ENCODE assay signal across 28 cellular contexts in the genomic region with DNA sequence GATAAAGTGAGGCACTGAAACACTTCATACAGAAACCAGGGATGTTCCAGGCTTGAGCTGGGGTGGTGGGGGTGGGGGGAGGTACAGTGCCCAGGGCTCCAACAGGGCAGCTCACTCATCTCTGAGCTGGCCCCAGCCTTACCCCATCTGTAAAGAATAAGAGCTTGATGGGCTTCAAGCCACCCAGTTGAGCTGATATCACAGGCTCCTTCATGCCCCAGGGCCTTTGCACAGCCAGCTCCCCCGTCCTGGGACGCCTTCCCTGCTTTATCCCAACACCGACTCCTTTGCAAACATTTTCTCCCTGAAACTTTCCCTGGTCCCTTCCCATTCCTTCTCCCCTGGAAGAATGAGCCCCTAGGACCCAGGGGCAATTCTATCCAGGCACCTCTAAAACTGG.
"Had no signal": no experiment of that assay in that cellular context is flagged by ENCODE, and none has a peak within 500 bp of the region (broad histone marks: within the 10 kb centered on the region; RNA-seq: fewer than 3 reads in every experiment).

No MANE protein-coding gene starts in this region.

- FAIRE-seq: endometrium, islet of Langerhans, keratinocyte had no signal

- ATAC-seq: effector memory CD8-positive, alpha-beta T cell; esophagus mucosa; gastrocnemius medialis; heart right ventricle; left cardiac atrium; left lung; left ventricle myocardium superior had no signal

- H3K4me3 ChIP-seq: colonic mucosa, esophagus squamous epithelium, gastrocnemius medialis, heart right ventricle, left lung, lung had no signal

- DNase-seq: colonic mucosa; cortex of kidney; effector CD8-positive, alpha-beta T cell; effector memory CD8-positive, alpha-beta T cell; endodermal cell; erythroblast; esophagus squamous epithelium; foreskin fibroblast; foreskin melanocyte; gastrocnemius medialis; glutamatergic neuron; head of caudate nucleus; heart right ventricle; hippocampal formation; left cardiac atrium; left ventricle myocardium superior; mammary epithelial cell; mesendoderm; midbrain had no signal

- H3K36me3 Mint-ChIP-seq: memory B cell had no signal

- H3K4me1 ChIP-seq: colonic mucosa, left lung had no signal

- H3K4me1 Mint-ChIP-seq: endodermal cell had no signal

- H3K27ac Mint-ChIP-seq: dendritic cell treated with granulocyte-macrophage colony-stimulating factor and Interleukin-4, amounts not matched to agents 40 ng/mL and 50 ng/mL, for 4 days; effector memory CD8-positive, alpha-beta T cell; endodermal cell; memory B cell had no signal

- H3K9me3 ChIP-seq: colonic mucosa, esophagus squamous epithelium, gastrocnemius medialis, heart right ventricle, left lung had no signal

- H3K27me3 ChIP-seq: colonic mucosa, esophagus squamous epithelium, gastrocnemius medialis, heart right ventricle had no signal

- H3K36me3 ChIP-seq: colonic mucosa, esophagus squamous epithelium, gastrocnemius medialis, heart right ventricle, left lung had no signal

- H3K27ac ChIP-seq: colonic mucosa, epithelial cell of prostate, esophagus squamous epithelium, heart right ventricle, left lung had no signal

- H3K9me3 Mint-ChIP-seq: dendritic cell treated with granulocyte-macrophage colony-stimulating factor and Interleukin-4, amounts not matched to agents 40 ng/mL and 50 ng/mL, for 4 days; effector memory CD8-positive, alpha-beta T cell; endodermal cell; memory B cell had no signal

- H3K4me3 Mint-ChIP-seq: dendritic cell treated with granulocyte-macrophage colony-stimulating factor and Interleukin-4, amounts not matched to agents 40 ng/mL and 50 ng/mL, for 4 days; effector memory CD8-positive, alpha-beta T cell; endodermal cell; memory B cell had no signal
